In the genomic region with DNA sequence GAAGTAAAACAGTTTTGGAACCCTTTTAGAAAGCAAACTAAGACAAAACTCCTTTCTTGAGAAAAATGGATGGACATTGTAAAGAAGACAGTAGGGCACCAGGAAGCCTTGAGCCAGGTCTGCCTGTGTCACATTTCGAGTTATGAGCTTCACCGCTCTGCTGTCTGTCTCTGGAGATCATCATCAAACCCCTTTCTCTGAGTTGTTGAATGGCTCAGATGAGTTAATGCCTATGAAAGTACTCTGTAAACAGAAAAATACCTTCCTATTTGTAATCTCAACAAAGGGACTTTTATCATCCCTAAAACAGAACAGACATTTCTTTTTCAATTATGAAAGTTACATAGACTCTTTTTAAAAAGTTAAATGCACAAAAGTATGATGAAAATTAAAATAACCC, we compare ENCODE assay signal across 17 cellular contexts.
DNase-seq lines count a peak whose midpoint lies in the region; ATAC-seq and TF ChIP-seq lines count a peak whose summit lies in the region.
"Had no signal": no experiment of that assay in that cellular context is flagged by ENCODE, and none has a peak within 500 bp of the region (broad histone marks: within the 10 kb centered on the region; RNA-seq: fewer than 3 reads in every experiment).

No MANE protein-coding gene starts in this region.

- TF ChIP-seq POLR2A in suprapubic skin (IDR thresholded peaks at IDR 0.05) = no peak

- H3K27ac ChIP-seq in suprapubic skin = no peak overlapping the region
- H3K27ac ChIP-seq: BLaER1, SK-N-MC had no signal

- no peak for TF ChIP-seq EP300 in suprapubic skin (IDR thresholded peaks at IDR 0.05)

- no peak for TF ChIP-seq CTCF in mesothelial cell of epicardium (IDR thresholded peaks at IDR 0.05; ENCODE audit: unreplicated experiment)
- no peak for TF ChIP-seq CTCF in suprapubic skin (IDR thresholded peaks at IDR 0.05)

- no peak for ATAC-seq in stimulated activated naive CD8-positive, alpha-beta T cell treated with anti-CD3 and anti-CD28 coated beads, Interleukin-15, Interleukin-2, amounts not matched to agents 100 U/mL and 50 U/mL, for 24 hours
- no peak for ATAC-seq in activated naive CD8-positive, alpha-beta T cell treated with anti-CD3 and anti-CD28 coated beads, Interleukin-2, amount 50 U/mL, for 24 hours
- ATAC-seq in GM21786 (IDR thresholded peaks at IDR 0.05; ENCODE audit: unreplicated experiment) (no peak), HG03139 (IDR thresholded peaks at IDR 0.05; ENCODE audit: unreplicated experiment) (no peak)
- ATAC-seq: heart right ventricle had no signal

- H3K4me3 ChIP-seq in suprapubic skin = no peak overlapping the region
- H3K4me3 ChIP-seq: BLaER1, heart right ventricle, SK-N-MC had no signal

- no peaks in the 10 kb centered on the region for H3K27me3 ChIP-seq in suprapubic skin
- H3K27me3 ChIP-seq: BLaER1, heart right ventricle had no signal

- no peaks in the 10 kb centered on the region for H3K27me3 Mint-ChIP-seq in stimulated activated naive CD8-positive, alpha-beta T cell treated with anti-CD3 and anti-CD28 coated beads, Interleukin-15, Interleukin-2, amounts not matched to agents 100 ng/mL and 50 ng/mL, for 24 hours
- no peaks in the 10 kb centered on the region for H3K27me3 Mint-ChIP-seq in activated naive CD8-positive, alpha-beta T cell treated with anti-CD3 and anti-CD28 coated beads, Interleukin-2, amount 50 U/mL, for 24 hours
- no peaks in the 10 kb centered on the region for H3K27me3 Mint-ChIP-seq in mesothelial cell of epicardium (ENCODE audit: low read depth)
- H3K27me3 Mint-ChIP-seq: IgD-negative memory B cell had no signal

- WGBS in suprapubic skin = 94% methylated on average over 2 of the region's 2 CpGs

- no peaks in the 10 kb centered on the region for H3K9me3 ChIP-seq in suprapubic skin
- H3K9me3 ChIP-seq: BLaER1, heart right ventricle had no signal

- H3K36me3 Mint-ChIP-seq in stimulated activated naive CD8-positive, alpha-beta T cell treated with anti-CD3 and anti-CD28 coated beads, Interleukin-15, Interleukin-2, amounts not matched to agents 100 ng/mL and 50 ng/mL, for 24 hours (ENCODE audit: low read depth) = peaks cover 18% of the 10 kb centered on the region
- peaks cover 9% of the 10 kb centered on the region for H3K36me3 Mint-ChIP-seq in activated naive CD8-positive, alpha-beta T cell treated with anti-CD3 and anti-CD28 coated beads, Interleukin-2, amount 50 U/mL, for 24 hours (ENCODE audit: low read depth)
- H3K36me3 Mint-ChIP-seq in mesothelial cell of epicardium = no peaks in the 10 kb centered on the region

- H3K4me1 ChIP-seq in suprapubic skin = peaks cover 34% of the 10 kb centered on the region

- DNase-seq in stimulated activated naive CD8-positive, alpha-beta T cell treated with anti-CD3 and anti-CD28 coated beads, Interleukin-15, Interleukin-2, amounts not matched to agents 100 U/mL and 50 U/mL, for 24 hours = no peak
- no peak for DNase-seq in activated naive CD8-positive, alpha-beta T cell treated with anti-CD3 and anti-CD28 coated beads, Interleukin-2, amount 50 U/mL, for 24 hours
- DNase-seq in mesothelial cell of epicardium (ENCODE audit: low spot score in 2 of 2, unreplicated experiment in 2 of 2) (no peak), suprapubic skin (ENCODE audit: low spot score in 2 of 2) (no peak)
- DNase-seq: amygdala, DMS53, heart right ventricle, midbrain, NCI-H2029, NCI-H524 treated with DMSO at 0.1 percent for 48 hours, occipital lobe had no signal

- no peaks in the 10 kb centered on the region for H3K36me3 ChIP-seq in suprapubic skin
- H3K36me3 ChIP-seq: BLaER1, heart right ventricle had no signal

- H3K27ac Mint-ChIP-seq in stimulated activated naive CD8-positive, alpha-beta T cell treated with anti-CD3 and anti-CD28 coated beads, Interleukin-15, Interleukin-2, amounts not matched to agents 100 ng/mL and 50 ng/mL, for 24 hours = peak overlapping the region; percentile 91
- H3K27ac Mint-ChIP-seq in activated naive CD8-positive, alpha-beta T cell treated with anti-CD3 and anti-CD28 coated beads, Interleukin-2, amount 50 U/mL, for 24 hours = peak overlapping the region; percentile 95
- H3K27ac Mint-ChIP-seq in mesothelial cell of epicardium = peak overlapping the region; percentile 31

- peak overlapping the region; percentile 33 for H3K4me3 Mint-ChIP-seq in stimulated activated naive CD8-positive, alpha-beta T cell treated with anti-CD3 and anti-CD28 coated beads, Interleukin-15, Interleukin-2, amounts not matched to agents 100 ng/mL and 50 ng/mL, for 24 hours
- peak overlapping the region; percentile 33 for H3K4me3 Mint-ChIP-seq in activated naive CD8-positive, alpha-beta T cell treated with anti-CD3 and anti-CD28 coated beads, Interleukin-2, amount 50 U/mL, for 24 hours
- no peak overlapping the region for H3K4me3 Mint-ChIP-seq in mesothelial cell of epicardium

- H3K9me3 Mint-ChIP-seq in stimulated activated naive CD8-positive, alpha-beta T cell treated with anti-CD3 and anti-CD28 coated beads, Interleukin-15, Interleukin-2, amounts not matched to agents 100 ng/mL and 50 ng/mL, for 24 hours = no peaks in the 10 kb centered on the region
- no peaks in the 10 kb centered on the region for H3K9me3 Mint-ChIP-seq in activated naive CD8-positive, alpha-beta T cell treated with anti-CD3 and anti-CD28 coated beads, Interleukin-2, amount 50 U/mL, for 24 hours
- H3K9me3 Mint-ChIP-seq in mesothelial cell of epicardium = no peaks in the 10 kb centered on the region
- H3K9me3 Mint-ChIP-seq: IgD-negative memory B cell had no signal

- peaks cover 85% of the 10 kb centered on the region for H3K4me1 Mint-ChIP-seq in stimulated activated naive CD8-positive, alpha-beta T cell treated with anti-CD3 and anti-CD28 coated beads, Interleukin-15, Interleukin-2, amounts not matched to agents 100 ng/mL and 50 ng/mL, for 24 hours (ENCODE audit: low read depth)
- peaks cover 81% of the 10 kb centered on the region for H3K4me1 Mint-ChIP-seq in activated naive CD8-positive, alpha-beta T cell treated with anti-CD3 and anti-CD28 coated beads, Interleukin-2, amount 50 U/mL, for 24 hours
- H3K4me1 Mint-ChIP-seq in mesothelial cell of epicardium = peaks cover 34% of the 10 kb centered on the region

Comparison
In these comparisons a context has a peak if more than half of its experiments do, and no peak if none do; other contexts are left out.
1. H3K27ac Mint-ChIP-seq: peak in every context shown above with its lines; median percentile 95 in activated naive CD8-positive, alpha-beta T cell treated with anti-CD3 and anti-CD28 coated beads, Interleukin-2, amount 50 U/mL, for 24 hours; 91 in stimulated activated naive CD8-positive, alpha-beta T cell treated with anti-CD3 and anti-CD28 coated beads, Interleukin-15, Interleukin-2, amounts not matched to agents 100 ng/mL and 50 ng/mL, for 24 hours; 31 in mesothelial cell of epicardium.